15 cellular contexts compared by ENCODE assay signal in genomic region chr2:207854484-207855386, GRCh38.
DNase-seq lines count a peak whose midpoint lies in the region; TF ChIP-seq lines count a peak whose summit lies in the region.
"Had no signal": no experiment of that assay in that cellular context is flagged by ENCODE, and none has a peak within 500 bp of the region (broad histone marks: within the 10 kb centered on the region; RNA-seq: fewer than 3 reads in every experiment).

No MANE protein-coding gene starts in this region.

- H3K4me3 Mint-ChIP-seq in H9 (no peak overlapping the region), Caco-2 (ENCODE audit: unreplicated experiment) (no peak overlapping the region)
- H3K4me3 Mint-ChIP-seq: activated naive CD4-positive, alpha-beta T cell treated with anti-CD3 and anti-CD28 coated beads, Interleukin-2, amount 10 ng/mL, durations not matched to agents 7 days and 5 days; CD8-positive, alpha-beta memory T cell; stimulated activated naive CD8-positive, alpha-beta T cell treated with anti-CD3 and anti-CD28 coated beads, Interleukin-15, amount 100 ng/mL, for 72 hours had no signal

- no peak overlapping the region for H2BK120ac ChIP-seq in H9 (ENCODE audit: low read depth, low read length, poor library complexity, severe bottlenecking)

- in situ Hi-C loops in astrocyte of the spinal cord (cut with HindIII; ENCODE audit: low sequenced_read_pairs): no loop called here

- H3K27me3 Mint-ChIP-seq in H9 (ENCODE audit: low read depth): no peaks in the 10 kb centered on the region
- no peaks in the 10 kb centered on the region for H3K27me3 Mint-ChIP-seq in Caco-2 (ENCODE audit: insufficient read depth, unreplicated experiment)
- H3K27me3 Mint-ChIP-seq: activated naive CD4-positive, alpha-beta T cell treated with anti-CD3 and anti-CD28 coated beads, Interleukin-2, amount 10 ng/mL, durations not matched to agents 7 days and 5 days; CD8-positive, alpha-beta memory T cell; stimulated activated naive CD8-positive, alpha-beta T cell treated with anti-CD3 and anti-CD28 coated beads, Interleukin-15, amount 100 ng/mL, for 72 hours had no signal

- H4K5ac ChIP-seq in H9 (ENCODE audit: insufficient read length, low read depth, low read length): no peak overlapping the region

- H2AFZ ChIP-seq in H9 (ENCODE audit: low read length): no peak overlapping the region

- TF ChIP-seq CTCF in H9 (conservative IDR thresholded peaks at IDR 0.05): no peak
- no peak for TF ChIP-seq CTCF in astrocyte of the spinal cord (IDR thresholded peaks at IDR 0.05; ENCODE audit: low read depth, low read length)
- TF ChIP-seq CTCF in Caco-2 (IDR thresholded peaks at IDR 0.05; ENCODE audit: insufficient read depth in 1 of 2, low read depth in 1 of 2, low read length in 1 of 2, severe bottlenecking in 1 of 2, unreplicated experiment in 1 of 2): no peak
- no peak for TF ChIP-seq CTCF in GM20000 (IDR thresholded peaks at IDR 0.05; ENCODE audit: extremely low read depth, missing control alignments)
- no peak for TF ChIP-seq CTCF in uterus (IDR thresholded peaks at IDR 0.05)

- no TSS peak for BruUV-seq in Caco-2 (replicated peaks; lab: Mats Ljungman, UMichigan)

- H2BK5ac ChIP-seq in H9 (ENCODE audit: insufficient read length, low read length): no peak overlapping the region

- no peak for TF ChIP-seq POLR2A in uterus (IDR thresholded peaks at IDR 0.05)

- H2BK15ac ChIP-seq in H9 (ENCODE audit: low read depth, low read length): no peak overlapping the region

- no peak overlapping the region for H3K18ac ChIP-seq in H9 (ENCODE audit: insufficient read length, low read depth, low read length)

- CTCF ChIA-PET in Caco-2 (lab: Charles Lee): no interaction called here

- H3K4me1 Mint-ChIP-seq in H9 (peaks cover 24 to 31% of the 10 kb centered on the region in 2 experiments), Caco-2 (ENCODE audit: low read depth, unreplicated experiment) (peaks cover 10% of the 10 kb centered on the region)
- H3K4me1 Mint-ChIP-seq: activated naive CD4-positive, alpha-beta T cell treated with anti-CD3 and anti-CD28 coated beads, Interleukin-2, amount 10 ng/mL, durations not matched to agents 7 days and 5 days; CD8-positive, alpha-beta memory T cell; stimulated activated naive CD8-positive, alpha-beta T cell treated with anti-CD3 and anti-CD28 coated beads, Interleukin-15, amount 100 ng/mL, for 72 hours had no signal

- no CpG with 5 or more reads among the region's 2 CpGs for WGBS in H9 (ENCODE audit: extremely low coverage, insufficient read length, low lambda C conversion rate)

- H3K4me3 ChIP-seq in astrocyte of the spinal cord (ENCODE audit: low read depth, low read length) (no peak overlapping the region), stomach smooth muscle (ENCODE audit: low read length in 2 of 2) (no peak overlapping the region), Caco-2 (ENCODE audit: low read depth, low read length) (no peak overlapping the region), uterus (no peak overlapping the region)
- H3K4me3 ChIP-seq: lower lobe of right lung had no signal

- no peak overlapping the region for H2BK12ac ChIP-seq in H9 (ENCODE audit: insufficient read length, low read depth, low read length)

- H3K9me3 ChIP-seq in H9 (ENCODE audit: control insufficient read depth, low read depth, low read length): no peaks in the 10 kb centered on the region
- no peaks in the 10 kb centered on the region for H3K9me3 ChIP-seq in stomach smooth muscle (ENCODE audit: control insufficient read depth in 2 of 2, low read length in 2 of 2)
- no peaks in the 10 kb centered on the region for H3K9me3 ChIP-seq in Caco-2
- H3K9me3 ChIP-seq in uterus: no peaks in the 10 kb centered on the region
- H3K9me3 ChIP-seq: lower lobe of right lung had no signal

- no peak overlapping the region for H2BK20ac ChIP-seq in H9 (ENCODE audit: low read depth, low read length, poor library complexity, severe bottlenecking)

- no peaks in the 10 kb centered on the region; the same call in 1 of the 2 replicates for H3K4me1 ChIP-seq in H9 (ENCODE audit: insufficient read depth, low read length)
- H3K4me1 ChIP-seq in stomach smooth muscle (ENCODE audit: control insufficient read depth, insufficient read depth, low read length): peaks cover 7% of the 10 kb centered on the region
- H3K4me1 ChIP-seq in Caco-2: peaks cover under 1% of the 10 kb centered on the region
- H3K4me1 ChIP-seq in uterus: no peaks in the 10 kb centered on the region
- H3K4me1 ChIP-seq: lower lobe of right lung had no signal

- no peaks in the 10 kb centered on the region for H3K23me2 ChIP-seq in H9 (ENCODE audit: insufficient read length, low read depth, low read length, poor library complexity, severe bottlenecking)

- H3K23ac ChIP-seq in H9 (ENCODE audit: insufficient read length, low read depth, low read length): no peak overlapping the region

- no peak overlapping the region for H3K4ac ChIP-seq in H9 (ENCODE audit: low read depth, low read length)

- no peak overlapping the region for H3K14ac ChIP-seq in H9 (ENCODE audit: insufficient read depth, low read length)

- H4K8ac ChIP-seq in H9 (replicated peaks; ENCODE audit: insufficient read length, low read depth, low read length): no peak overlapping the region

- H3T11ph ChIP-seq in H9 (ENCODE audit: low read length): no peak overlapping the region

- H4K20me1 ChIP-seq in H9 (ENCODE audit: control insufficient read depth, insufficient read depth, insufficient read length): no peaks in the 10 kb centered on the region

- peak overlapping the region in 2 of 3 experiments; percentile 51 to 62; a peak in 3 of 7 replicates for H3K27ac Mint-ChIP-seq in H9
- H3K27ac Mint-ChIP-seq in Caco-2 (ENCODE audit: unreplicated experiment): no peak overlapping the region
- H3K27ac Mint-ChIP-seq: activated naive CD4-positive, alpha-beta T cell treated with anti-CD3 and anti-CD28 coated beads, Interleukin-2, amount 10 ng/mL, durations not matched to agents 7 days and 5 days; stimulated activated naive CD8-positive, alpha-beta T cell treated with anti-CD3 and anti-CD28 coated beads, Interleukin-15, amount 100 ng/mL, for 72 hours had no signal

- H3K36me3 ChIP-seq in stomach smooth muscle (ENCODE audit: control insufficient read depth in 2 of 2, insufficient read depth in 2 of 2, low read length in 2 of 2) (no peaks in the 10 kb centered on the region), Caco-2 (ENCODE audit: control insufficient read depth, insufficient read depth, low read length) (no peaks in the 10 kb centered on the region), uterus (no peaks in the 10 kb centered on the region)
- H3K36me3 ChIP-seq: lower lobe of right lung had no signal

- H3K27ac ChIP-seq in H9 (ENCODE audit: insufficient read length, low read depth, low read length): no peak overlapping the region
- H3K27ac ChIP-seq in stomach smooth muscle (ENCODE audit: low read length): peak overlapping the region; percentile 6
- no peak overlapping the region for H3K27ac ChIP-seq in uterus
- H3K27ac ChIP-seq: lower lobe of right lung had no signal

- H3K27me3 ChIP-seq in H9 (ENCODE audit: insufficient read depth, low read length) (no peaks in the 10 kb centered on the region), stomach smooth muscle (ENCODE audit: control insufficient read depth in 1 of 2, insufficient read depth in 2 of 2, low read length in 2 of 2) (no peaks in the 10 kb centered on the region), Caco-2 (replicated peaks; ENCODE audit: control insufficient read depth, insufficient read depth, low read length) (no peaks in the 10 kb centered on the region), uterus (no peaks in the 10 kb centered on the region)

- H3K36me3 Mint-ChIP-seq in H9 (ENCODE audit: insufficient read depth in 1 of 3, low read depth in 3 of 3): no peaks in the 10 kb centered on the region
- no peaks in the 10 kb centered on the region for H3K36me3 Mint-ChIP-seq in Caco-2 (ENCODE audit: insufficient read depth, unreplicated experiment)
- H3K36me3 Mint-ChIP-seq: activated naive CD4-positive, alpha-beta T cell treated with anti-CD3 and anti-CD28 coated beads, Interleukin-2, amount 10 ng/mL, durations not matched to agents 7 days and 5 days had no signal

- H3K9ac ChIP-seq in H9 (ENCODE audit: extremely low read depth, insufficient read length, low read length) (no peak overlapping the region), stomach smooth muscle (ENCODE audit: low read length in 2 of 2) (no peak overlapping the region)

- DNase-seq in H9 (no peak), astrocyte of the spinal cord (ENCODE audit: low read depth, low spot score) (peak; percentile 78), kidney glomerular epithelial cell (lab: John Stamatoyannopoulos, UW) (peak; percentile 87), Caco-2 (no peak), GM20000 (ENCODE audit: low spot score) (no peak), uterus (no peak), GOT3 (lab: John Stamatoyannopoulos, UW) (no peak)
- DNase-seq: activated naive CD4-positive, alpha-beta T cell treated with anti-CD3 and anti-CD28 coated beads, Interleukin-2, amount 10 ng/mL, durations not matched to agents 7 days and 5 days; CD8-positive, alpha-beta memory T cell; dermis blood vessel endothelial cell; lower lobe of right lung; NCI-H510A; stimulated activated naive CD8-positive, alpha-beta T cell treated with anti-CD3 and anti-CD28 coated beads, Interleukin-15, amount 100 ng/mL, for 72 hours; T-helper 9 cell had no signal

- H3K79me2 ChIP-seq in H9 (ENCODE audit: insufficient read depth, low read length): no peaks in the 10 kb centered on the region; the same call in 1 of the 2 replicates

- no peaks in the 10 kb centered on the region for H3K9me3 Mint-ChIP-seq in H9
- H3K9me3 Mint-ChIP-seq in Caco-2 (ENCODE audit: unreplicated experiment): no peaks in the 10 kb centered on the region
- H3K9me3 Mint-ChIP-seq: activated naive CD4-positive, alpha-beta T cell treated with anti-CD3 and anti-CD28 coated beads, Interleukin-2, amount 10 ng/mL, durations not matched to agents 7 days and 5 days; CD8-positive, alpha-beta memory T cell; stimulated activated naive CD8-positive, alpha-beta T cell treated with anti-CD3 and anti-CD28 coated beads, Interleukin-15, amount 100 ng/mL, for 72 hours had no signal

- no peaks in the 10 kb centered on the region for H3K79me1 ChIP-seq in H9 (ENCODE audit: insufficient read depth, low read depth, low read length, poor library complexity, severe bottlenecking)

- POLR2A ChIA-PET in Caco-2 (lab: Charles Lee): no interaction called here

- H2AK5ac ChIP-seq in H9 (ENCODE audit: insufficient read length, low read length): no peak overlapping the region

- H4K91ac ChIP-seq in H9 (ENCODE audit: insufficient read length, low read depth, low read length): no peak overlapping the region

- H3K56ac ChIP-seq in H9 (ENCODE audit: insufficient read length, low read depth, low read length): no peak overlapping the region

- H3K4me2 ChIP-seq in H9 (ENCODE audit: insufficient read depth, insufficient read length, low read length): no peak overlapping the region

- intact Hi-C loops in Caco-2 (cut with micrococcal nuclease; ENCODE audit: unreplicated experiment): no loop called here
- intact Hi-C loops in uterus (cut with DNase I; ENCODE audit: low total_unique reads): no loop called here

Comparison
In these comparisons a context has a peak if more than half of its experiments do, and no peak if none do; other contexts are left out.
1. DNase-seq: peak in astrocyte of the spinal cord (single experiment) and kidney glomerular epithelial cell (single experiment); none in H9 (single experiment), Caco-2 (0 of 2), GM20000 (single experiment), uterus (0 of 2) and GOT3 (single experiment).